ENCODE assay signal across 24 cellular contexts in genomic region chr17:13350466-13350865, GRCh38.
"Had no signal": no experiment of that assay in that cellular context is flagged by ENCODE, and none has a peak within 500 bp of the region (broad histone marks: within the 10 kb centered on the region; RNA-seq: fewer than 3 reads in every experiment).

No MANE protein-coding gene starts in this region.

- DNase-seq: activated B cell treated with CpG ODN at 0.5 μM for 24 hours; activated CD4-positive, alpha-beta memory T cell treated with anti-CD3 and anti-CD28 coated beads for 36 hours; activated CD4-positive, alpha-beta T cell treated with anti-CD3 and anti-CD28 coated beads for 1 hour; activated CD4-positive, alpha-beta T cell treated with anti-CD3 and anti-CD28 coated beads, Interleukin-2, amount 10 ng/mL, durations not matched to agents 24 days and 14 days; activated CD8-positive, alpha-beta memory T cell treated with anti-CD3 and anti-CD28 coated beads for 24 hours; activated effector memory CD4-positive, alpha-beta T cell treated with anti-CD3 and anti-CD28 coated beads, Interleukin-2, amount 50 U/mL, for 16 hours; activated naive CD4-positive, alpha-beta T cell treated with Interleukin-2 at 50 U/mL for 16 hours; activated T-cell treated with anti-CD3 and anti-CD28 coated beads, Interleukin-2, amount 50 U/mL, for 4 hours; amygdala; caudate nucleus; Karpas-422; NCI-H1048; NCI-H146; NCI-H187 treated with DMSO at 0.1 percent for 48 hours; NCI-H2081 treated with DMSO at 0.1 percent for 48 hours; NCI-H446; NCI-H524; SIG-M5; T-helper 17 cell; T-helper 9 cell had no signal

- H3K4me3 Mint-ChIP-seq: activated B cell treated with CpG ODN at 0.5 μM for 24 hours; activated CD4-positive, alpha-beta memory T cell treated with anti-CD3 and anti-CD28 coated beads for 36 hours; activated CD4-positive, alpha-beta T cell treated with anti-CD3 and anti-CD28 coated beads, Interleukin-2, amount 10 ng/mL, durations not matched to agents 24 days and 14 days; activated naive CD8-positive, alpha-beta T cell; activated T-cell treated with anti-CD3 and anti-CD28 coated beads, Interleukin-2, amount 50 U/mL, for 4 hours; T-helper 17 cell had no signal

- H3K4me1 Mint-ChIP-seq: activated B cell treated with CpG ODN at 0.5 μM for 24 hours, T-helper 17 cell had no signal

- ATAC-seq: activated T-cell treated with anti-CD3 and anti-CD28 coated beads, Interleukin-2, amount 50 U/mL, for 4 hours; K562; PC-3; T-helper 17 cell had no signal

- H3K36me3 Mint-ChIP-seq: activated CD4-positive, alpha-beta memory T cell treated with anti-CD3 and anti-CD28 coated beads for 36 hours; activated naive CD8-positive, alpha-beta T cell had no signal

- H3K4me1 ChIP-seq: breast epithelium had no signal

- H3K4me3 ChIP-seq: breast epithelium, K562 had no signal

- H3K27me3 ChIP-seq: breast epithelium had no signal

- H3K27ac Mint-ChIP-seq: activated B cell treated with CpG ODN at 0.5 μM for 24 hours; activated CD4-positive, alpha-beta memory T cell treated with anti-CD3 and anti-CD28 coated beads for 36 hours; activated naive CD8-positive, alpha-beta T cell; T-helper 17 cell had no signal

- H3K27me3 Mint-ChIP-seq: activated B cell treated with CpG ODN at 0.5 μM for 24 hours; activated CD4-positive, alpha-beta T cell treated with anti-CD3 and anti-CD28 coated beads, Interleukin-2, amount 10 ng/mL, durations not matched to agents 24 days and 14 days had no signal

- H3K36me3 ChIP-seq: breast epithelium had no signal

- H3K9me3 ChIP-seq: breast epithelium had no signal

- H3K27ac ChIP-seq: breast epithelium had no signal
